In genomic region chr15:34495707-34496106, GRCh38 we compare ENCODE assay signal across 8 cellular contexts. TPM values are rescaled to one million over a fixed set of nuclear protein-coding genes. Genes with fewer than 3 reads are reported as not detected.
DNase-seq lines count a peak whose midpoint lies in the region; ATAC-seq and TF ChIP-seq lines count a peak whose summit lies in the region.
"Not testable (repeated sequence)": the region's sequence is repeated elsewhere in the genome, so short reads cannot be mapped to it uniquely, and the experiment has no call there.

No MANE protein-coding gene starts in this region.

- not testable (repeated sequence) for H3K4me1 ChIP-seq in GM23338 (ENCODE audit: insufficient read depth)

- not testable (repeated sequence) for H3K4me2 ChIP-seq in GM23338

- H3K27me3 Mint-ChIP-seq in GM23338 (ENCODE audit: insufficient read depth, low read depth, poor library complexity) (peaks cover 52% of the 10 kb centered on the region), type B pancreatic cell (peaks cover 76% of the 10 kb centered on the region)
- H3K27me3 Mint-ChIP-seq in T-helper 2 cell treated with Interferon-gamma antibody and Interleukin-4, amounts not matched to agents 5 μg/mL and 100 μg/mL, for 36 hours (ENCODE audit: low read depth): peaks cover 76% of the 10 kb centered on the region
- peaks cover 76% of the 10 kb centered on the region for H3K27me3 Mint-ChIP-seq in activated T-cell treated with anti-CD3 and anti-CD28 coated beads, Interleukin-2, amount 50 U/mL, for 24 hours
- H3K27me3 Mint-ChIP-seq in central memory CD8-positive, alpha-beta T cell: peaks cover 78% of the 10 kb centered on the region
- H3K27me3 Mint-ChIP-seq in naive thymus-derived CD8-positive, alpha-beta T cell: peaks cover 34 to 65% (median 51%) of the 10 kb centered on the region in 5 donors

- H3K4me3 Mint-ChIP-seq in GM23338 (peak overlapping the region; percentile 21; the same call in 1 of the 3 replicates), type B pancreatic cell (peak overlapping the region; percentile 71)
- H3K4me3 Mint-ChIP-seq in T-helper 2 cell treated with Interferon-gamma antibody and Interleukin-4, amounts not matched to agents 5 μg/mL and 100 μg/mL, for 36 hours: peak overlapping the region; percentile 51
- not testable (repeated sequence) for H3K4me3 Mint-ChIP-seq in activated T-cell treated with anti-CD3 and anti-CD28 coated beads, Interleukin-2, amount 50 U/mL, for 24 hours
- H3K4me3 Mint-ChIP-seq in central memory CD8-positive, alpha-beta T cell: peak overlapping the region; percentile 26
- peak overlapping the region in 7 of 10 donors; percentile 24 to 74 (median 44) for H3K4me3 Mint-ChIP-seq in naive thymus-derived CD8-positive, alpha-beta T cell
- H3K4me3 Mint-ChIP-seq in stimulated activated effector memory CD8-positive, alpha-beta T cell treated with anti-CD3 and anti-CD28 coated beads, Interleukin-12 subunit alpha, Interleukin-12 subunit beta, amount 100 ng/mL, for 72 hours: peak overlapping the region; percentile 34

- H3K9me2 ChIP-seq in GM23338 (ENCODE audit: insufficient read depth): not testable (repeated sequence)

- DNase-seq in GM23338 (ENCODE audit: low spot score); T-helper 2 cell treated with Interferon-gamma antibody and Interleukin-4, amounts not matched to agents 5 μg/mL and 100 μg/mL, for 36 hours (ENCODE audit: low spot score); activated T-cell treated with anti-CD3 and anti-CD28 coated beads, Interleukin-2, amount 50 U/mL, for 24 hours; central memory CD8-positive, alpha-beta T cell (ENCODE audit: low spot score in 2 of 2); left ventricle myocardium superior; naive thymus-derived CD8-positive, alpha-beta T cell; stimulated activated effector memory CD8-positive, alpha-beta T cell treated with anti-CD3 and anti-CD28 coated beads, Interleukin-12 subunit alpha, Interleukin-12 subunit beta, amount 100 ng/mL, for 72 hours (ENCODE audit: low spot score in 2 of 2); type B pancreatic cell (ENCODE audit: extremely low spot score, unreplicated experiment): not testable (repeated sequence)

- TF ChIP-seq CTCF in GM23338 (conservative IDR thresholded peaks at IDR 0.05; ENCODE audit: low read depth in 2 of 2); type B pancreatic cell (conservative IDR thresholded peaks at IDR 0.05): not testable (repeated sequence)

- H3K36me3 Mint-ChIP-seq in GM23338 (ENCODE audit: low read depth); T-helper 2 cell treated with Interferon-gamma antibody and Interleukin-4, amounts not matched to agents 5 μg/mL and 100 μg/mL, for 36 hours (ENCODE audit: low read depth); activated T-cell treated with anti-CD3 and anti-CD28 coated beads, Interleukin-2, amount 50 U/mL, for 24 hours (ENCODE audit: low read depth); central memory CD8-positive, alpha-beta T cell (ENCODE audit: insufficient read depth); naive thymus-derived CD8-positive, alpha-beta T cell; stimulated activated effector memory CD8-positive, alpha-beta T cell treated with anti-CD3 and anti-CD28 coated beads, Interleukin-12 subunit alpha, Interleukin-12 subunit beta, amount 100 ng/mL, for 72 hours; type B pancreatic cell: not testable (repeated sequence)

- H3F3A ChIP-seq in GM23338 (replicated peaks; ENCODE audit: low read depth): not testable (repeated sequence)

- POLR2A ChIA-PET in naive thymus-derived CD8-positive, alpha-beta T cell (lab: Charles Lee): not testable (repeated sequence)

- not testable (repeated sequence) for ATAC-seq in GM23338; central memory CD8-positive, alpha-beta T cell (replicated peaks; ENCODE audit: extremely low read depth, poor library complexity, severe bottlenecking); naive thymus-derived CD8-positive, alpha-beta T cell; stimulated activated effector memory CD8-positive, alpha-beta T cell treated with anti-CD3 and anti-CD28 coated beads, Interleukin-12 subunit alpha, Interleukin-12 subunit beta, amount 100 ng/mL, for 72 hours
- ATAC-seq in left ventricle myocardium superior: peak; percentile 11

- not testable (repeated sequence) for H3K4me3 ChIP-seq in GM23338

- H3K27me3 ChIP-seq in GM23338 (ENCODE audit: insufficient read depth): peaks cover 93% of the 10 kb centered on the region

- H3K27ac ChIP-seq in GM23338 (ENCODE audit: low read depth): not testable (repeated sequence)

- intact Hi-C loops in left ventricle myocardium superior (cut with micrococcal nuclease): not testable (repeated sequence)

- not testable (repeated sequence) for H3K9me3 Mint-ChIP-seq in GM23338; activated T-cell treated with anti-CD3 and anti-CD28 coated beads, Interleukin-2, amount 50 U/mL, for 24 hours; central memory CD8-positive, alpha-beta T cell; stimulated activated effector memory CD8-positive, alpha-beta T cell treated with anti-CD3 and anti-CD28 coated beads, Interleukin-12 subunit alpha, Interleukin-12 subunit beta, amount 100 ng/mL, for 72 hours; type B pancreatic cell
- peaks cover 11% of the 10 kb centered on the region for H3K9me3 Mint-ChIP-seq in T-helper 2 cell treated with Interferon-gamma antibody and Interleukin-4, amounts not matched to agents 5 μg/mL and 100 μg/mL, for 36 hours
- peaks cover 0 to 12% (median 12%) of the 10 kb centered on the region in 9 donors for H3K9me3 Mint-ChIP-seq in naive thymus-derived CD8-positive, alpha-beta T cell

- not testable (repeated sequence) for H4K20me1 ChIP-seq in GM23338 (replicated peaks; ENCODE audit: insufficient read depth)

- H2AFZ ChIP-seq in GM23338: not testable (repeated sequence)

- not testable (repeated sequence) for H3K36me3 ChIP-seq in GM23338 (ENCODE audit: insufficient read depth)

- not testable (repeated sequence) for H3K4me1 Mint-ChIP-seq in GM23338; T-helper 2 cell treated with Interferon-gamma antibody and Interleukin-4, amounts not matched to agents 5 μg/mL and 100 μg/mL, for 36 hours (ENCODE audit: low read depth); activated T-cell treated with anti-CD3 and anti-CD28 coated beads, Interleukin-2, amount 50 U/mL, for 24 hours (ENCODE audit: low read depth); central memory CD8-positive, alpha-beta T cell; naive thymus-derived CD8-positive, alpha-beta T cell; type B pancreatic cell (ENCODE audit: unreplicated experiment)
- H3K4me1 Mint-ChIP-seq in stimulated activated effector memory CD8-positive, alpha-beta T cell treated with anti-CD3 and anti-CD28 coated beads, Interleukin-12 subunit alpha, Interleukin-12 subunit beta, amount 100 ng/mL, for 72 hours: peaks cover 10% of the 10 kb centered on the region

- H3K27ac Mint-ChIP-seq in GM23338; T-helper 2 cell treated with Interferon-gamma antibody and Interleukin-4, amounts not matched to agents 5 μg/mL and 100 μg/mL, for 36 hours; central memory CD8-positive, alpha-beta T cell (ENCODE audit: low read depth); naive thymus-derived CD8-positive, alpha-beta T cell; stimulated activated effector memory CD8-positive, alpha-beta T cell treated with anti-CD3 and anti-CD28 coated beads, Interleukin-12 subunit alpha, Interleukin-12 subunit beta, amount 100 ng/mL, for 72 hours; type B pancreatic cell: not testable (repeated sequence)
- peak overlapping the region; percentile 33 for H3K27ac Mint-ChIP-seq in activated T-cell treated with anti-CD3 and anti-CD28 coated beads, Interleukin-2, amount 50 U/mL, for 24 hours

- H3K79me2 ChIP-seq in GM23338 (replicated peaks; ENCODE audit: insufficient read depth): not testable (repeated sequence)

RNA-seq across cellular contexts. Expression of gene GOLGA8A, which starts 58.1 kb away (rescaled TPM):
- 6.1 and 7.1 TPM in 2 replicates for total RNA-seq in GM23338 (2014; rRNA removed; shearing (Covaris generic))
- 4.1 and 5.0 TPM in 2 replicates for polyA plus RNA-seq in GM23338 (2016; fragmentation: Nextera tagmentation; extraction: Ambion mirVana)
- total RNA-seq in left ventricle myocardium superior (17.7 TPM), type B pancreatic cell (ENCODE audit: low replicate concordance) (64.0 and 135 TPM in 2 replicates)
- total RNA-seq in naive thymus-derived CD8-positive, alpha-beta T cell: 100 to 1,000 TPM; 242 to 250 TPM
- 1 to 10 TPM; 1.5 to 2.0 (median 1.9) TPM for polyA plus RNA-seq in naive thymus-derived CD8-positive, alpha-beta T cell
